9 cellular contexts compared by ENCODE assay signal in the genomic region with DNA sequence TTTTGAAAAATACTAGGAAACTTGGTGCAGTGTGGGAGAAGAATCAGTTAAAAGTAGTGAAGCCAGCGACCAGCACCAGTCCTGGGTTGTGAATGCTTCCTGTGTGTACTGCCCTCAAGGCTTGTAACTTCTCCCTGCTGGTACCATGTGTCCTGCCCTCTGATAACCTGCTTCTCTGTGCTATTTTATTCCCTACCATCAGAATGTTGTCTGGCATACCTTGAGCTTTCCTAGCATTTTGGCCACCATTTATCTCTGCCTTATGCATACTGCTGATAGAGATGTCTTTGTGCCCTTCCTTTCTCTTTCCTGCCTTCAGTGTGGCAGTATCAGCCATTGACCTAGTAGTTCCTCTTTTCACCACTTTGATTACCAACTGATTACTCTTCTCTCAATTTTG. TPM values are rescaled to one million over a fixed set of nuclear protein-coding genes. Genes with fewer than 3 reads are reported as not detected.
DNase-seq lines count a peak whose midpoint lies in the region; ATAC-seq and TF ChIP-seq lines count a peak whose summit lies in the region.
"Had no signal": no experiment of that assay in that cellular context is flagged by ENCODE, and none has a peak within 500 bp of the region (broad histone marks: within the 10 kb centered on the region; RNA-seq: fewer than 3 reads in every experiment).

No MANE protein-coding gene starts in this region.

- CTCF ChIA-PET in Calu3 (lab: Charles Lee), result no interaction called here

- H3K4me1 Mint-ChIP-seq in Calu3 (ENCODE audit: low read depth, unreplicated experiment), result peaks cover 62% of the 10 kb centered on the region
- peaks cover 45 to 71% (median 55%) of the 10 kb centered on the region in 3 donors for H3K4me1 Mint-ChIP-seq in naive B cell

- H3K27ac Mint-ChIP-seq in Calu3 (ENCODE audit: unreplicated experiment), result peak overlapping the region; percentile 23
- H3K27ac Mint-ChIP-seq in naive B cell, result peak overlapping the region in 5 of 6 donors; percentile 68 to 100 (median 84)

- no TSS peak for BruUV-seq in Calu3 (replicated peaks; lab: Mats Ljungman, UMichigan)

- no peak overlapping the region for H3K27ac ChIP-seq in ascending aorta
- H3K27ac ChIP-seq in spleen, result peak overlapping the region in 4 of 8 donors; percentile 5 to 99 (median 35)
- H3K27ac ChIP-seq: left lung had no signal

- peaks cover 47% of the 10 kb centered on the region for H3K4me1 ChIP-seq in adipocyte (ENCODE audit: control insufficient read depth, insufficient read depth, low read length)
- H3K4me1 ChIP-seq in ascending aorta, result peaks cover 17 to 27% of the 10 kb centered on the region in 2 donors
- peaks cover 40 to 83% (median 58%) of the 10 kb centered on the region in 6 donors for H3K4me1 ChIP-seq in spleen

- H3K4me3 ChIP-seq in adipocyte (ENCODE audit: low read length) (peak overlapping the region; percentile 95), ascending aorta (peak overlapping the region in 1 of 2 donors; percentile 93), spleen (peak overlapping the region in 4 of 8 donors; percentile 69 to 84 (median 78))

- H3K4me3 Mint-ChIP-seq in Calu3 (ENCODE audit: low read depth, unreplicated experiment) (peak overlapping the region; percentile 78), naive B cell (peak overlapping the region; percentile 13 to 100 (median 96))

- DNase-seq in Calu3, result no peak
- DNase-seq in Kasumi-1 (lab: John Stamatoyannopoulos, UW), result peak; percentile 44 to 76
- DNase-seq in adipocyte (ENCODE audit: low read depth), result no peak
- no peak for DNase-seq in naive B cell
- DNase-seq in ascending aorta (ENCODE audit: low spot score in 2 of 2), result no peak
- DNase-seq in spleen, result no peak
- no peak for DNase-seq in NCI-H146 (lab: John Stamatoyannopoulos, UW)
- DNase-seq: left lung had no signal

- H3K36me3 Mint-ChIP-seq in Calu3 (ENCODE audit: insufficient read depth, unreplicated experiment), result peaks cover 67% of the 10 kb centered on the region
- peaks cover 5 to 12% of the 10 kb centered on the region in 2 donors for H3K36me3 Mint-ChIP-seq in naive B cell

- H3K9me3 ChIP-seq in adipocyte (ENCODE audit: control insufficient read depth, low read length) (no peaks in the 10 kb centered on the region), ascending aorta (no peaks in the 10 kb centered on the region), spleen (no peaks in the 10 kb centered on the region)
- H3K9me3 ChIP-seq: left lung had no signal

- H3K9me3 Mint-ChIP-seq in Calu3 (ENCODE audit: low read depth, unreplicated experiment) (no peaks in the 10 kb centered on the region), naive B cell (peaks cover 0 to 4% (median 0%) of the 10 kb centered on the region in 7 donors)

- ATAC-seq in naive B cell (ENCODE audit: low read depth in 2 of 2) (no peak), HG03139 (IDR thresholded peaks at IDR 0.05; ENCODE audit: unreplicated experiment) (no peak)
- ATAC-seq: left lung had no signal

- 23 to 41% (median 33%) methylated on average over 1 of the region's 1 CpG for WGBS in spleen, 5 donors

- no peaks in the 10 kb centered on the region for H3K27me3 Mint-ChIP-seq in Calu3 (ENCODE audit: unreplicated experiment)
- no peaks in the 10 kb centered on the region for H3K27me3 Mint-ChIP-seq in naive B cell

- H3K27me3 ChIP-seq in adipocyte (replicated peaks; ENCODE audit: control insufficient read depth, insufficient read depth, low read length) (no peaks in the 10 kb centered on the region), ascending aorta (no peaks in the 10 kb centered on the region), spleen (replicated peaks in 1 of 7) (no peaks in the 10 kb centered on the region)
- H3K27me3 ChIP-seq: left lung had no signal

- TF ChIP-seq CTCF in Calu3 (IDR thresholded peaks at IDR 0.05; ENCODE audit: unreplicated experiment) (no peak), ascending aorta (IDR thresholded peaks at IDR 0.05) (no peak), spleen (IDR thresholded peaks at IDR 0.05 in 8 of 11, conservative IDR thresholded peaks at IDR 0.05 in 3 of 11) (no peak)

- TF ChIP-seq POLR2A in spleen (IDR thresholded peaks at IDR 0.05), result no peak

- intact Hi-C loops in Calu3 (cut with micrococcal nuclease; ENCODE audit: unreplicated experiment) (loop anchor here (5.0 to 10.0 kb wide), 4 partner anchors 58 to 200 kb away; partner anchors contain the start of gene TSG101), ascending aorta (cut with DNase I) (loop anchor here (10.0 kb wide), 1 partner anchor 380 kb away; no protein-coding TSS in a partner anchor), spleen (cut with DNase I; ENCODE audit: low total_unique reads) (loop anchor here (5.0 kb wide), 1 partner anchor 73 kb away; no protein-coding TSS in a partner anchor)

- H3K9ac ChIP-seq in adipocyte (ENCODE audit: low read length), result peak overlapping the region; percentile 43

- H3K36me3 ChIP-seq in adipocyte (ENCODE audit: control insufficient read depth, insufficient read depth, low read length, severe bottlenecking) (peaks cover 19% of the 10 kb centered on the region), ascending aorta (peaks cover 0 to 10% of the 10 kb centered on the region in 2 donors), spleen (peaks cover 0 to 44% (median 24%) of the 10 kb centered on the region in 6 donors)

RNA-seq across cellular contexts. Expression of gene GTF2H1, which starts 2.0 kb away (rescaled TPM):
- total RNA-seq in Calu3 (2022) (43.0 and 44.3 TPM in 2 replicates), ascending aorta (33.7 TPM), spleen (10 to 100 TPM; 39.6 to 65.4 (median 52.0) TPM)
- polyA plus RNA-seq in naive B cell (ENCODE audit: low read depth in 6 of 6) (10 to 100 TPM; 23.5 to 50.4 (median 37.3) TPM), spleen (10 to 100 TPM; 18.1 to 25.1 (median 20.2) TPM)

RNA-seq across cellular contexts. Expression of gene HPS5, which starts 2.4 kb away (rescaled TPM):
- total RNA-seq in Calu3 (2022) (25.2 and 26.4 TPM in 2 replicates), ascending aorta (31.7 TPM), spleen (10 to 100 TPM; 25.9 to 35.7 (median 30.0) TPM)
- polyA plus RNA-seq in naive B cell (ENCODE audit: low read depth in 6 of 6) (10 to 100 TPM; 15.3 to 40.2 (median 29.5) TPM), spleen (10 to 100 TPM; 10.3 to 14.1 (median 11.1) TPM)

RNA-seq across cellular contexts. Expression of gene SAA1, which starts 58.3 kb away (rescaled TPM):
- 23.9 and 54.1 TPM in 2 replicates for total RNA-seq in Calu3 (2022)
- not detected for polyA plus RNA-seq in naive B cell (ENCODE audit: low read depth in 6 of 6)
- total RNA-seq in ascending aorta, result 70.4 TPM
- total RNA-seq in spleen, result 1 to 10 TPM in 5 of 7 donors, not detected in 2; 1.0 to 5.6 (median 2.7) TPM
- polyA plus RNA-seq in spleen, result 10 to 100 TPM in 2 of 3 donors, 1 to 10 TPM in 1; 5.4 to 84.3 (median 69.3) TPM

Comparison
In these comparisons a context has a peak if more than half of its experiments do, and no peak if none do; other contexts are left out.
1. DNase-seq: peak in Kasumi-1 (2 of 2); none in Calu3 (single experiment), adipocyte (single experiment), naive B cell (single experiment), ascending aorta (0 of 2), spleen (single experiment) and NCI-H146 (single experiment).